Comparison of ENCODE assay signal across 1 cellular context in the genomic region with DNA sequence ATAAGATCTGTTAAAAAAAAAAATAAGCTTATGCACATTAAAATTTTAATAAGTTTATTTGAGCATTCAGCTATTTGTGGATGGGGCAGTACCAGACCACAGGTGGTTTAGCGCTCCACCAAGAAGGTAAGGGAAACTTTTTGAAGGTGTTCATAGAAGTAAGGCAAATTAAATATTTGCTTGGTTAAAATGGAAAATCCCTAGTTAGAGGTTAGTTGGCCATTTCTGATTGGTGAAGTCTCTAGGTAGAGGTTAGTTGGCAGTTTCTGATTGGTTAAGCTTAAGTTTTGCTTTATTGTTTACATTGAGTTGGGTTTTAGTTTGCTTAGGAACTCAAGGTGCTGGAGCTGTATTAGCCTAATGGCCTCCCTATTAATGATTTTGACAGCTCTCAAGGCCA.
A peak's percentile ranks its signal among the peaks of the same experiment; 100 is the strongest.
TF ChIP-seq lines count a peak whose summit lies in the region.

No MANE protein-coding gene starts in this region.

TF ChIP-seq in K562, 482 proteins besides CTCF, POLR2A, EP300 and RAD21:
- TF ChIP-seq, protein P1, sequence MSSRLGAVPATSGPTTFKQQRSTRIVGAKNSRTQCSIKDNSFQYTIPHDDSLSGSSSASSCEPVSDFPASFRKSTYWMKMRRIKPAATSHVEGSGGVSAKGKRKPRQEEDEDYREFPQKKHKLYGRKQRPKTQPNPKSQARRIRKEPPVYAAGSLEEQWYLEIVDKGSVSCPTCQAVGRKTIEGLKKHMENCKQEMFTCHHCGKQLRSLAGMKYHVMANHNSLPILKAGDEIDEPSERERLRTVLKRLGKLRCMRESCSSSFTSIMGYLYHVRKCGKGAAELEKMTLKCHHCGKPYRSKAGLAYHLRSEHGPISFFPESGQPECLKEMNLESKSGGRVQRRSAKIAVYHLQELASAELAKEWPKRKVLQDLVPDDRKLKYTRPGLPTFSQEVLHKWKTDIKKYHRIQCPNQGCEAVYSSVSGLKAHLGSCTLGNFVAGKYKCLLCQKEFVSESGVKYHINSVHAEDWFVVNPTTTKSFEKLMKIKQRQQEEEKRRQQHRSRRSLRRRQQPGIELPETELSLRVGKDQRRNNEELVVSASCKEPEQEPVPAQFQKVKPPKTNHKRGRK (tag; IDR thresholded peaks at IDR 0.05), result peak; percentile 38; the same call in 1 of the 2 replicates
- TF ChIP-seq, protein P2, sequence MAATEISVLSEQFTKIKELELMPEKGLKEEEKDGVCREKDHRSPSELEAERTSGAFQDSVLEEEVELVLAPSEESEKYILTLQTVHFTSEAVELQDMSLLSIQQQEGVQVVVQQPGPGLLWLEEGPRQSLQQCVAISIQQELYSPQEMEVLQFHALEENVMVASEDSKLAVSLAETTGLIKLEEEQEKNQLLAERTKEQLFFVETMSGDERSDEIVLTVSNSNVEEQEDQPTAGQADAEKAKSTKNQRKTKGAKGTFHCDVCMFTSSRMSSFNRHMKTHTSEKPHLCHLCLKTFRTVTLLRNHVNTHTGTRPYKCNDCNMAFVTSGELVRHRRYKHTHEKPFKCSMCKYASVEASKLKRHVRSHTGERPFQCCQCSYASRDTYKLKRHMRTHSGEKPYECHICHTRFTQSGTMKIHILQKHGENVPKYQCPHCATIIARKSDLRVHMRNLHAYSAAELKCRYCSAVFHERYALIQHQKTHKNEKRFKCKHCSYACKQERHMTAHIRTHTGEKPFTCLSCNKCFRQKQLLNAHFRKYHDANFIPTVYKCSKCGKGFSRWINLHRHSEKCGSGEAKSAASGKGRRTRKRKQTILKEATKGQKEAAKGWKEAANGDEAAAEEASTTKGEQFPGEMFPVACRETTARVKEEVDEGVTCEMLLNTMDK (IDR thresholded peaks at IDR 0.05; ENCODE audit: borderline replicate concordance, insufficient read depth, low read depth, low read length, poor library complexity, severe bottlenecking), result no peak
- TF ChIP-seq TBL1XR1 (IDR thresholded peaks at IDR 0.05; ENCODE audit: low read length in 2 of 2) (no peak), CBX5 (IDR thresholded peaks at IDR 0.05; ENCODE audit: borderline replicate concordance, low read depth) (no peak), ZNF133 (CRISPR knock-in tag; IDR thresholded peaks at IDR 0.05) (no peak), EGR1 (conservative IDR thresholded peaks at IDR 0.05) (no peak), TCF3 (CRISPR knock-in tag; IDR thresholded peaks at IDR 0.05) (no peak), GABPA (tag; conservative IDR thresholded peaks at IDR 0.05; ENCODE audit: low read depth) (0 out of 2 replicates have a peak, but pooled peaks have one; percentile 7), HNRNPL (IDR thresholded peaks at IDR 0.05; ENCODE audit: low read depth, low read length) (no peak), ZNF347 (CRISPR knock-in tag; IDR thresholded peaks at IDR 0.05; ENCODE audit: low read depth) (no peak), SMAD1 (IDR thresholded peaks at IDR 0.05; ENCODE audit: low read depth, low read length, partially characterized antibody) (no peak), POLR3A (IDR thresholded peaks at IDR 0.05; ENCODE audit: borderline replicate concordance, extremely low read depth, insufficient read depth, insufficient read length) (no peak), ZNF507 (tag; conservative IDR thresholded peaks at IDR 0.05) (no peak), RBBP5 (IDR thresholded peaks at IDR 0.05; ENCODE audit: borderline replicate concordance, insufficient read depth, low read length, poor library complexity, severe bottlenecking) (no peak), ZNF324 (CRISPR knock-in tag; IDR thresholded peaks at IDR 0.05) (no peak), HDAC2 (IDR thresholded peaks at IDR 0.05) (no peak), DACH1 (IDR thresholded peaks at IDR 0.05; ENCODE audit: partially characterized antibody) (no peak), ELF2 (CRISPR knock-in tag; IDR thresholded peaks at IDR 0.05) (0 out of 2 replicates have a peak, but pooled peaks have one; percentile 39), CREM (IDR thresholded peaks at IDR 0.05; ENCODE audit: low read depth) (no peak), BRCA1 (IDR thresholded peaks at IDR 0.05) (no peak), BRCA1 (CRISPR knock-in tag; IDR thresholded peaks at IDR 0.05) (no peak)
- TF ChIP-seq, protein P3, sequence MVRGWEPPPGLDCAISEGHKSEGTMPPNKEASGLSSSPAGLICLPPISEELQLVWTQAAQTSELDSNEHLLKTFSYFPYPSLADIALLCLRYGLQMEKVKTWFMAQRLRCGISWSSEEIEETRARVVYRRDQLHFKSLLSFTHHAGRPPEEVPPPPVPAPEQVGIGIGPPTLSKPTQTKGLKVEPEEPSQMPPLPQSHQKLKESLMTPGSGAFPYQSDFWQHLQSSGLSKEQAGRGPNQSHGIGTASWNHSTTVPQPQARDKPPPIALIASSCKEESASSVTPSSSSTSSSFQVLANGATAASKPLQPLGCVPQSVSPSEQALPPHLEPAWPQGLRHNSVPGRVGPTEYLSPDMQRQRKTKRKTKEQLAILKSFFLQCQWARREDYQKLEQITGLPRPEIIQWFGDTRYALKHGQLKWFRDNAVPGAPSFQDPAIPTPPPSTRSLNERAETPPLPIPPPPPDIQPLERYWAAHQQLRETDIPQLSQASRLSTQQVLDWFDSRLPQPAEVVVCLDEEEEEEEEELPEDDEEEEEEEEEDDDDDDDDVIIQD (CRISPR knock-in tag; IDR thresholded peaks at IDR 0.05), result no peak
- TF ChIP-seq, protein P4, sequence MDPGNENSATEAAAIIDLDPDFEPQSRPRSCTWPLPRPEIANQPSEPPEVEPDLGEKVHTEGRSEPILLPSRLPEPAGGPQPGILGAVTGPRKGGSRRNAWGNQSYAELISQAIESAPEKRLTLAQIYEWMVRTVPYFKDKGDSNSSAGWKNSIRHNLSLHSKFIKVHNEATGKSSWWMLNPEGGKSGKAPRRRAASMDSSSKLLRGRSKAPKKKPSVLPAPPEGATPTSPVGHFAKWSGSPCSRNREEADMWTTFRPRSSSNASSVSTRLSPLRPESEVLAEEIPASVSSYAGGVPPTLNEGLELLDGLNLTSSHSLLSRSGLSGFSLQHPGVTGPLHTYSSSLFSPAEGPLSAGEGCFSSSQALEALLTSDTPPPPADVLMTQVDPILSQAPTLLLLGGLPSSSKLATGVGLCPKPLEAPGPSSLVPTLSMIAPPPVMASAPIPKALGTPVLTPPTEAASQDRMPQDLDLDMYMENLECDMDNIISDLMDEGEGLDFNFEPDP (CRISPR knock-in tag; IDR thresholded peaks at IDR 0.05), result no peak
- TF ChIP-seq, protein P5, sequence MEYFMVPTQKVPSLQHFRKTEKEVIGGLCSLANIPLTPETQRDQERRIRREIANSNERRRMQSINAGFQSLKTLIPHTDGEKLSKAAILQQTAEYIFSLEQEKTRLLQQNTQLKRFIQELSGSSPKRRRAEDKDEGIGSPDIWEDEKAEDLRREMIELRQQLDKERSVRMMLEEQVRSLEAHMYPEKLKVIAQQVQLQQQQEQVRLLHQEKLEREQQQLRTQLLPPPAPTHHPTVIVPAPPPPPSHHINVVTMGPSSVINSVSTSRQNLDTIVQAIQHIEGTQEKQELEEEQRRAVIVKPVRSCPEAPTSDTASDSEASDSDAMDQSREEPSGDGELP (CRISPR knock-in tag; IDR thresholded peaks at IDR 0.05; ENCODE audit: borderline replicate concordance), result no peak
- TF ChIP-seq, protein P6, sequence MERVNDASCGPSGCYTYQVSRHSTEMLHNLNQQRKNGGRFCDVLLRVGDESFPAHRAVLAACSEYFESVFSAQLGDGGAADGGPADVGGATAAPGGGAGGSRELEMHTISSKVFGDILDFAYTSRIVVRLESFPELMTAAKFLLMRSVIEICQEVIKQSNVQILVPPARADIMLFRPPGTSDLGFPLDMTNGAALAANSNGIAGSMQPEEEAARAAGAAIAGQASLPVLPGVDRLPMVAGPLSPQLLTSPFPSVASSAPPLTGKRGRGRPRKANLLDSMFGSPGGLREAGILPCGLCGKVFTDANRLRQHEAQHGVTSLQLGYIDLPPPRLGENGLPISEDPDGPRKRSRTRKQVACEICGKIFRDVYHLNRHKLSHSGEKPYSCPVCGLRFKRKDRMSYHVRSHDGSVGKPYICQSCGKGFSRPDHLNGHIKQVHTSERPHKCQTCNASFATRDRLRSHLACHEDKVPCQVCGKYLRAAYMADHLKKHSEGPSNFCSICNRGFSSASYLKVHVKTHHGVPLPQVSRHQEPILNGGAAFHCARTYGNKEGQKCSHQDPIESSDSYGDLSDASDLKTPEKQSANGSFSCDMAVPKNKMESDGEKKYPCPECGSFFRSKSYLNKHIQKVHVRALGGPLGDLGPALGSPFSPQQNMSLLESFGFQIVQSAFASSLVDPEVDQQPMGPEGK (CRISPR knock-in tag; IDR thresholded peaks at IDR 0.05; ENCODE audit: borderline replicate concordance), result no peak
- TF ChIP-seq, protein P7, sequence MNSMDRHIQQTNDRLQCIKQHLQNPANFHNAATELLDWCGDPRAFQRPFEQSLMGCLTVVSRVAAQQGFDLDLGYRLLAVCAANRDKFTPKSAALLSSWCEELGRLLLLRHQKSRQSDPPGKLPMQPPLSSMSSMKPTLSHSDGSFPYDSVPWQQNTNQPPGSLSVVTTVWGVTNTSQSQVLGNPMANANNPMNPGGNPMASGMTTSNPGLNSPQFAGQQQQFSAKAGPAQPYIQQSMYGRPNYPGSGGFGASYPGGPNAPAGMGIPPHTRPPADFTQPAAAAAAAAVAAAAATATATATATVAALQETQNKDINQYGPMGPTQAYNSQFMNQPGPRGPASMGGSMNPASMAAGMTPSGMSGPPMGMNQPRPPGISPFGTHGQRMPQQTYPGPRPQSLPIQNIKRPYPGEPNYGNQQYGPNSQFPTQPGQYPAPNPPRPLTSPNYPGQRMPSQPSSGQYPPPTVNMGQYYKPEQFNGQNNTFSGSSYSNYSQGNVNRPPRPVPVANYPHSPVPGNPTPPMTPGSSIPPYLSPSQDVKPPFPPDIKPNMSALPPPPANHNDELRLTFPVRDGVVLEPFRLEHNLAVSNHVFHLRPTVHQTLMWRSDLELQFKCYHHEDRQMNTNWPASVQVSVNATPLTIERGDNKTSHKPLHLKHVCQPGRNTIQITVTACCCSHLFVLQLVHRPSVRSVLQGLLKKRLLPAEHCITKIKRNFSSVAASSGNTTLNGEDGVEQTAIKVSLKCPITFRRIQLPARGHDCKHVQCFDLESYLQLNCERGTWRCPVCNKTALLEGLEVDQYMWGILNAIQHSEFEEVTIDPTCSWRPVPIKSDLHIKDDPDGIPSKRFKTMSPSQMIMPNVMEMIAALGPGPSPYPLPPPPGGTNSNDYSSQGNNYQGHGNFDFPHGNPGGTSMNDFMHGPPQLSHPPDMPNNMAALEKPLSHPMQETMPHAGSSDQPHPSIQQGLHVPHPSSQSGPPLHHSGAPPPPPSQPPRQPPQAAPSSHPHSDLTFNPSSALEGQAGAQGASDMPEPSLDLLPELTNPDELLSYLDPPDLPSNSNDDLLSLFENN (IDR thresholded peaks at IDR 0.05; ENCODE audit: low read depth in 2 of 2, low read length in 2 of 2), result no peak
- TF ChIP-seq, protein P8, sequence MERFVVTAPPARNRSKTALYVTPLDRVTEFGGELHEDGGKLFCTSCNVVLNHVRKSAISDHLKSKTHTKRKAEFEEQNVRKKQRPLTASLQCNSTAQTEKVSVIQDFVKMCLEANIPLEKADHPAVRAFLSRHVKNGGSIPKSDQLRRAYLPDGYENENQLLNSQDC (CRISPR knock-in tag; IDR thresholded peaks at IDR 0.05), result no peak
